Comparison of ENCODE assay signal across 8 cellular contexts in genomic region chr2:201072201-201072530, GRCh38. TPM values are rescaled to one million over a fixed set of nuclear protein-coding genes. Genes with fewer than 3 reads are reported as not detected.
DNase-seq lines count a peak whose midpoint lies in the region; ATAC-seq, FAIRE-seq and TF ChIP-seq lines count a peak whose summit lies in the region.

No MANE protein-coding gene starts in this region.

- peaks cover 18% of the 10 kb centered on the region for H4K20me1 ChIP-seq in astrocyte (ENCODE audit: insufficient read depth, low read length)

- peak overlapping the region; percentile 98 for H3K27ac Mint-ChIP-seq in astrocyte (ENCODE audit: unreplicated experiment)
- H3K27ac Mint-ChIP-seq in memory B cell, result peak overlapping the region; percentile 96

- peak overlapping the region; percentile 96 for H3K9ac ChIP-seq in astrocyte (ENCODE audit: low read length)

- H3K36me3 Mint-ChIP-seq in astrocyte (ENCODE audit: low read depth, unreplicated experiment) (no peaks in the 10 kb centered on the region), memory B cell (no peaks in the 10 kb centered on the region)

- ATAC-seq in HG03103 (IDR thresholded peaks at IDR 0.05; ENCODE audit: low read depth, unreplicated experiment) (peak; percentile 3), memory B cell (ENCODE audit: low read depth) (no peak), GM19324 (IDR thresholded peaks at IDR 0.05; ENCODE audit: low FRiP score, unreplicated experiment) (no peak)

- H3K27me3 Mint-ChIP-seq in astrocyte (ENCODE audit: low read depth, unreplicated experiment) (no peaks in the 10 kb centered on the region), memory B cell (no peaks in the 10 kb centered on the region)

- intact Hi-C loops in posterior cingulate gyrus (cut with DNase I), result loop anchor here (2.0 kb wide), 1 partner anchor 45 kb away; the partner anchor contains the start of gene CFLAR

- FAIRE-seq in D721Med (lab: Jason Lieb, UNC), result peak; percentile 70
- FAIRE-seq in astrocyte (lab: Jason Lieb, UNC), result no peak

- peak overlapping the region; percentile 100 for H3K4me3 Mint-ChIP-seq in astrocyte (ENCODE audit: unreplicated experiment)
- H3K4me3 Mint-ChIP-seq in memory B cell, result peak overlapping the region; percentile 96

- H3K4me2 ChIP-seq in astrocyte (ENCODE audit: low read length), result peak overlapping the region; percentile 91

- peaks cover 5% of the 10 kb centered on the region for H3K4me1 ChIP-seq in astrocyte (ENCODE audit: insufficient read depth, low read length)

- H3K79me2 ChIP-seq in astrocyte (ENCODE audit: insufficient read depth, low read length), result peaks cover 84% of the 10 kb centered on the region

- H3K27ac ChIP-seq in astrocyte (ENCODE audit: low read depth, low read length), result peak overlapping the region; percentile 98

- H3K4me1 Mint-ChIP-seq in astrocyte (ENCODE audit: low read depth, unreplicated experiment) (peaks cover 8% of the 10 kb centered on the region), memory B cell (peaks cover 22% of the 10 kb centered on the region)

- H3K27me3 ChIP-seq in astrocyte (ENCODE audit: insufficient read depth, low read length), result no peaks in the 10 kb centered on the region

- DNase-seq in D721Med (ENCODE audit: insufficient read length, low spot score) (no peak), astrocyte (ENCODE audit: low read depth) (no peak), memory B cell (ENCODE audit: low spot score in 2 of 2) (no peak), posterior cingulate gyrus (no peak), hippocampal formation (lab: John Stamatoyannopoulos, UW) (no peak)
- no peak for DNase-seq in stimulated activated CD4-positive, alpha-beta T cell treated with anti-CD3 and anti-CD28 coated beads, Interleukin-4, amount 100 ng/mL, for 1 hour

- TF ChIP-seq CTCF in D721Med (IDR thresholded peaks at IDR 0.05; ENCODE audit: insufficient read depth, missing control alignments), result no peak
- TF ChIP-seq CTCF in astrocyte (IDR thresholded peaks at IDR 0.05; ENCODE audit: insufficient read depth, low read depth, low read length), result no peak

- H3K36me3 ChIP-seq in astrocyte (ENCODE audit: insufficient read depth, low read length), result no peaks in the 10 kb centered on the region

- no peaks in the 10 kb centered on the region for H3K9me3 Mint-ChIP-seq in astrocyte (ENCODE audit: unreplicated experiment)
- no peaks in the 10 kb centered on the region for H3K9me3 Mint-ChIP-seq in memory B cell

- H3K4me3 ChIP-seq in astrocyte (ENCODE audit: insufficient read depth, low read depth, low read length), result peak overlapping the region; percentile 97

- H3K9me3 ChIP-seq in astrocyte (ENCODE audit: insufficient read depth, low read depth, low read length), result no peaks in the 10 kb centered on the region

- peak overlapping the region; percentile 98 for H2AFZ ChIP-seq in astrocyte (ENCODE audit: low read depth, low read length)

RNA-seq across cellular contexts. Expression of gene NDUFB3, which starts 0.4 kb away (rescaled TPM):
- total RNA-seq in astrocyte, result 110 and 115 TPM in 2 replicates

RNA-seq across cellular contexts. Expression of gene HYCC2, which starts 0.7 kb away (rescaled TPM):
- 21.2 and 21.8 TPM in 2 replicates for total RNA-seq in astrocyte

RNA-seq across cellular contexts. Expression of gene CFLAR, which starts 43.8 kb away (rescaled TPM):
- total RNA-seq in astrocyte, result 34.9 and 47.5 TPM in 2 replicates
